ENCODE assay signal across 15 cellular contexts in genomic region chr10:22600516-22600915, GRCh38.
DNase-seq lines count a peak whose midpoint lies in the region; ATAC-seq, FAIRE-seq and TF ChIP-seq lines count a peak whose summit lies in the region.
"Had no signal": no experiment of that assay in that cellular context is flagged by ENCODE, and none has a peak within 500 bp of the region (broad histone marks: within the 10 kb centered on the region; RNA-seq: fewer than 3 reads in every experiment).

No MANE protein-coding gene starts in this region.

- peak overlapping the region in 7 of 8 donors; percentile 21 to 76 (median 67) for H3K4me3 Mint-ChIP-seq in CD4-positive, alpha-beta memory T cell
- peak overlapping the region; percentile 51 for H3K4me3 Mint-ChIP-seq in activated T-helper 17 cell treated with anti-CD3 and anti-CD28 coated beads, Interleukin-2, amount 50 U/mL, for 72 hours
- H3K4me3 Mint-ChIP-seq in natural killer cell treated with Interleukin-12 subunit alpha and Interleukin-12 subunit beta and Interleukin-15 and Interleukin-18, amount 100 ng/mL, for 72 hours: peak overlapping the region; percentile 73

- peak overlapping the region; percentile 4 for H3K27ac ChIP-seq in CD4-positive, alpha-beta memory T cell (ENCODE audit: low read depth, low read length)
- H3K27ac ChIP-seq: prostate gland had no signal

- peak; percentile 50 for FAIRE-seq in GM12892 (lab: Jason Lieb, UNC)
- FAIRE-seq: G401.6, TTC549 had no signal

- TF ChIP-seq POLR2A in GM12892 (IDR thresholded peaks at IDR 0.05; ENCODE audit: low read depth, low read length): no peak

- CTCF ChIA-PET in CD4-positive, alpha-beta memory T cell (lab: Charles Lee; ENCODE audit: partially characterized antibody): interaction anchor here (0.8 to 2.5 kb wide), 6 partner anchors 10 to 46 kb away, joined by 3 to 11 read pairs (median 5); no protein-coding TSS in a partner anchor

- no peak overlapping the region for H3K4me3 ChIP-seq in CD4-positive, alpha-beta memory T cell (ENCODE audit: low read length in 2 of 2)
- H3K4me3 ChIP-seq: prostate gland had no signal

- ATAC-seq in activated T-helper 17 cell treated with anti-CD3 and anti-CD28 coated beads, Interleukin-2, amount 50 U/mL, for 72 hours (replicated peaks): no peak
- ATAC-seq in natural killer cell treated with Interleukin-12 subunit alpha and Interleukin-12 subunit beta and Interleukin-15 and Interleukin-18, amount 100 ng/mL, for 72 hours: no peak
- no peak for ATAC-seq in GM18502 (IDR thresholded peaks at IDR 0.05; ENCODE audit: poor library complexity, unreplicated experiment)
- ATAC-seq in HG03025 (IDR thresholded peaks at IDR 0.05; ENCODE audit: low FRiP score, unreplicated experiment): no peak
- ATAC-seq: Right ventricle myocardium inferior had no signal

- H3K4me1 Mint-ChIP-seq in CD4-positive, alpha-beta memory T cell: peaks cover 70 to 100% (median 85%) of the 10 kb centered on the region in 4 donors
- peaks cover 58% of the 10 kb centered on the region for H3K4me1 Mint-ChIP-seq in activated T-helper 17 cell treated with anti-CD3 and anti-CD28 coated beads, Interleukin-2, amount 50 U/mL, for 72 hours
- peaks cover 69 to 83% of the 10 kb centered on the region in 2 donors for H3K4me1 Mint-ChIP-seq in natural killer cell treated with Interleukin-12 subunit alpha and Interleukin-12 subunit beta and Interleukin-15 and Interleukin-18, amount 100 ng/mL, for 72 hours (ENCODE audit: low read depth in 2 of 2)

- no peaks in the 10 kb centered on the region for H3K27me3 Mint-ChIP-seq in CD4-positive, alpha-beta memory T cell
- no peaks in the 10 kb centered on the region for H3K27me3 Mint-ChIP-seq in activated T-helper 17 cell treated with anti-CD3 and anti-CD28 coated beads, Interleukin-2, amount 50 U/mL, for 72 hours
- no peaks in the 10 kb centered on the region for H3K27me3 Mint-ChIP-seq in natural killer cell treated with Interleukin-12 subunit alpha and Interleukin-12 subunit beta and Interleukin-15 and Interleukin-18, amount 100 ng/mL, for 72 hours

- no peaks in the 10 kb centered on the region for H3K9me3 ChIP-seq in CD4-positive, alpha-beta memory T cell (ENCODE audit: control insufficient read depth in 1 of 2, low read length in 2 of 2)
- H3K9me3 ChIP-seq: prostate gland had no signal

- no peak for DNase-seq in CD4-positive, alpha-beta memory T cell
- DNase-seq in GM12892 (ENCODE audit: insufficient read length) (no peak), HuH-7 (ENCODE audit: low spot score) (no peak)
- DNase-seq in natural killer cell treated with Interleukin-12 subunit alpha and Interleukin-12 subunit beta and Interleukin-15 and Interleukin-18, amount 100 ng/mL, for 72 hours (ENCODE audit: low spot score): no peak
- DNase-seq: aorta, cortex of kidney, NCI-H2081, NCI-H774 had no signal

- peaks cover 91% of the 10 kb centered on the region for H3K4me1 ChIP-seq in CD4-positive, alpha-beta memory T cell (ENCODE audit: insufficient read depth, low read length)
- H3K4me1 ChIP-seq: prostate gland had no signal

- no peaks in the 10 kb centered on the region for H3K36me3 ChIP-seq in CD4-positive, alpha-beta memory T cell (ENCODE audit: insufficient read depth, low read length)
- H3K36me3 ChIP-seq: prostate gland had no signal

- POLR2A ChIA-PET in CD4-positive, alpha-beta memory T cell (lab: Charles Lee; ENCODE audit: partially characterized antibody): interaction anchor here (0.8 to 8.3 kb wide), 12 partner anchors 11 to 113 kb away, joined by 3 to 53 read pairs (median 6); no protein-coding TSS in a partner anchor

- no peaks in the 10 kb centered on the region for H3K27me3 ChIP-seq in CD4-positive, alpha-beta memory T cell (ENCODE audit: insufficient read depth, low read length)

- peak overlapping the region; percentile 44 to 91 (median 85) for H3K27ac Mint-ChIP-seq in CD4-positive, alpha-beta memory T cell
- peak overlapping the region; percentile 65 for H3K27ac Mint-ChIP-seq in activated T-helper 17 cell treated with anti-CD3 and anti-CD28 coated beads, Interleukin-2, amount 50 U/mL, for 72 hours
- peak overlapping the region; percentile 86 to 93 for H3K27ac Mint-ChIP-seq in natural killer cell treated with Interleukin-12 subunit alpha and Interleukin-12 subunit beta and Interleukin-15 and Interleukin-18, amount 100 ng/mL, for 72 hours

- intact Hi-C loops in CD4-positive, alpha-beta memory T cell (cut with micrococcal nuclease): no loop called here

- peaks cover 26 to 60% of the 10 kb centered on the region in 2 donors for H3K36me3 Mint-ChIP-seq in CD4-positive, alpha-beta memory T cell
- peaks cover 69% of the 10 kb centered on the region for H3K36me3 Mint-ChIP-seq in activated T-helper 17 cell treated with anti-CD3 and anti-CD28 coated beads, Interleukin-2, amount 50 U/mL, for 72 hours (ENCODE audit: low read depth)
- peaks cover 4% of the 10 kb centered on the region for H3K36me3 Mint-ChIP-seq in natural killer cell treated with Interleukin-12 subunit alpha and Interleukin-12 subunit beta and Interleukin-15 and Interleukin-18, amount 100 ng/mL, for 72 hours

- H3K9me3 Mint-ChIP-seq in CD4-positive, alpha-beta memory T cell: peaks cover 0 to 2% (median 0%) of the 10 kb centered on the region in 8 donors
- no peaks in the 10 kb centered on the region for H3K9me3 Mint-ChIP-seq in activated T-helper 17 cell treated with anti-CD3 and anti-CD28 coated beads, Interleukin-2, amount 50 U/mL, for 72 hours
- no peaks in the 10 kb centered on the region for H3K9me3 Mint-ChIP-seq in natural killer cell treated with Interleukin-12 subunit alpha and Interleukin-12 subunit beta and Interleukin-15 and Interleukin-18, amount 100 ng/mL, for 72 hours
